16 cellular contexts compared by ENCODE assay signal in the genomic region with DNA sequence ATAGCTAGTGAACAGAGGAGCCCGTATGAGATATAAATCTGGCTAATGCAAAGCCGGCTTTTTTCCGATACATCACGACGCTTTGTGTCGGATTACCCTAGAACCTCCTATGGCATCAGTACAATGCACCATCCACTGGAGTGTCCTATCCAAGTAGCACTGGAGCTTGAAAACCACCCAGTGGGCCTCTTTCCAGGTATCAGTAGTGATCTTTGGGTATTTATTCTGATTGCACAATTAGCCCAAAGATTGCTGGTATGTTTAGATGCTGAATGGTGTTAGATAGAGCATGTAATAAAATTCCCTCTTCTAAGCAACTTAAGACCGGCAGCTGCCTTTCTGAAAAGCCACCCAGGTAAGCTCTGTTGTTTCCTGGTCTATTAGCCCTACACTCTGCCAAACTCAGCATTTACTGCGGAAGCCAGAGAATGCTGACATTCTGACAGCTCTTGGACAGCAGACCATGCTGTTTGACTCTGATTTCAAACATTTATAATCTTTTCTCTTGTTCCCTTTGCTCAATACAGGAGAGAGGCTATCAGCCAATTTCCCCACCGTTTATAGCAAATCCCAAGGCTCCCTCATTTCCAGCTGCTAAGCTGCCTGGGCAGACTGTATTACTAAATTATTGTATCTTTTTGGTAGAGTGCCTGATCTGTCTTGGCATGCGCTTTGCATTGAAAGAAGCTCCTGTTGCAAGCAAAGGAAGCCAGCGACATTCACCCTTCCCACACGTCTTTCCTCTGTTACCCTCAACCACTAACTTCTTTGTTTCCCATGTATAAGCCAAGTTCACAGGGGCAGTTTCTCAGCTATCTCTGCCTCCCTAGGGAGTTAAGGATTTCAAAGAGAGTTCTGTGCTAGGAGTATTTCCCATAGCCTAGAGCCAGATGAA.
DNase-seq lines count a peak whose midpoint lies in the region; ATAC-seq lines count a peak whose summit lies in the region.
"Had no signal": no experiment of that assay in that cellular context is flagged by ENCODE, and none has a peak within 500 bp of the region (broad histone marks: within the 10 kb centered on the region; RNA-seq: fewer than 3 reads in every experiment).

No MANE protein-coding gene starts in this region.

- H3K27ac Mint-ChIP-seq in activated CD4-positive, alpha-beta memory T cell treated with anti-CD3 and anti-CD28 coated beads, Interleukin-2, amount 10 ng/mL, durations not matched to agents 7 days and 5 days: no peak overlapping the region
- H3K27ac Mint-ChIP-seq in stimulated activated naive CD8-positive, alpha-beta T cell treated with anti-CD3 and anti-CD28 coated beads, Interleukin-15, amount 100 ng/mL, for 72 hours: no peak overlapping the region
- H3K27ac Mint-ChIP-seq: CD8-positive, alpha-beta T cell; natural killer cell had no signal

- no peaks in the 10 kb centered on the region for H3K27me3 Mint-ChIP-seq in activated CD4-positive, alpha-beta memory T cell treated with anti-CD3 and anti-CD28 coated beads, Interleukin-2, amount 10 ng/mL, durations not matched to agents 7 days and 5 days
- no peaks in the 10 kb centered on the region for H3K27me3 Mint-ChIP-seq in stimulated activated naive CD8-positive, alpha-beta T cell treated with anti-CD3 and anti-CD28 coated beads, Interleukin-15, amount 100 ng/mL, for 72 hours

- no peaks in the 10 kb centered on the region for H3K4me1 ChIP-seq in right cardiac atrium (ENCODE audit: control insufficient read depth, insufficient read depth, low read length)
- H3K4me1 ChIP-seq: left lung had no signal

- POLR2A ChIA-PET in activated CD4-positive, alpha-beta memory T cell treated with anti-CD3 and anti-CD28 coated beads, Interleukin-2, amount 10 ng/mL, durations not matched to agents 7 days and 5 days (lab: Charles Lee): no interaction called here

- intact Hi-C loops in right cardiac atrium (cut with DNase I): no loop called here

- no peak overlapping the region for H3K27ac ChIP-seq in right cardiac atrium (ENCODE audit: low read length)
- H3K27ac ChIP-seq: 22Rv1, left lung had no signal

- no peaks in the 10 kb centered on the region for H3K4me1 Mint-ChIP-seq in activated CD4-positive, alpha-beta memory T cell treated with anti-CD3 and anti-CD28 coated beads, Interleukin-2, amount 10 ng/mL, durations not matched to agents 7 days and 5 days
- H3K4me1 Mint-ChIP-seq in stimulated activated naive CD8-positive, alpha-beta T cell treated with anti-CD3 and anti-CD28 coated beads, Interleukin-15, amount 100 ng/mL, for 72 hours: no peaks in the 10 kb centered on the region
- H3K4me1 Mint-ChIP-seq: natural killer cell had no signal

- 63% methylated on average over 12 of the region's 12 CpGs for WGBS in right cardiac atrium

- H3K4me3 ChIP-seq in right cardiac atrium (ENCODE audit: low read length): no peak overlapping the region
- H3K4me3 ChIP-seq: left lung had no signal

- peaks cover 2% of the 10 kb centered on the region for H3K9me3 Mint-ChIP-seq in activated CD4-positive, alpha-beta memory T cell treated with anti-CD3 and anti-CD28 coated beads, Interleukin-2, amount 10 ng/mL, durations not matched to agents 7 days and 5 days
- peaks cover 7 to 9% of the 10 kb centered on the region in 2 donors for H3K9me3 Mint-ChIP-seq in stimulated activated naive CD8-positive, alpha-beta T cell treated with anti-CD3 and anti-CD28 coated beads, Interleukin-15, amount 100 ng/mL, for 72 hours
- H3K9me3 Mint-ChIP-seq: CD8-positive, alpha-beta T cell had no signal

- ATAC-seq in right cardiac atrium: peak; percentile 62 to 73
- ATAC-seq in stimulated activated naive CD8-positive, alpha-beta T cell treated with anti-CD3 and anti-CD28 coated beads, Interleukin-15, amount 100 ng/mL, for 72 hours: no peak
- ATAC-seq: CD8-positive, alpha-beta T cell; left lung; natural killer cell had no signal

- H3K4me3 Mint-ChIP-seq in activated CD4-positive, alpha-beta memory T cell treated with anti-CD3 and anti-CD28 coated beads, Interleukin-2, amount 10 ng/mL, durations not matched to agents 7 days and 5 days: no peak overlapping the region
- no peak overlapping the region for H3K4me3 Mint-ChIP-seq in stimulated activated naive CD8-positive, alpha-beta T cell treated with anti-CD3 and anti-CD28 coated beads, Interleukin-15, amount 100 ng/mL, for 72 hours
- H3K4me3 Mint-ChIP-seq: CD8-positive, alpha-beta T cell; natural killer cell had no signal

- no peaks in the 10 kb centered on the region for H3K9me3 ChIP-seq in right cardiac atrium (ENCODE audit: control insufficient read depth, low read length)
- H3K9me3 ChIP-seq: left lung, SK-N-SH had no signal

- no peaks in the 10 kb centered on the region for H3K36me3 Mint-ChIP-seq in activated CD4-positive, alpha-beta memory T cell treated with anti-CD3 and anti-CD28 coated beads, Interleukin-2, amount 10 ng/mL, durations not matched to agents 7 days and 5 days (ENCODE audit: low read depth)
- H3K36me3 Mint-ChIP-seq: CD8-positive, alpha-beta T cell; natural killer cell had no signal

- CTCF ChIA-PET in activated CD4-positive, alpha-beta memory T cell treated with anti-CD3 and anti-CD28 coated beads, Interleukin-2, amount 10 ng/mL, durations not matched to agents 7 days and 5 days (lab: Charles Lee): no interaction called here

- DNase-seq in DMS 273 (lab: John Stamatoyannopoulos, UW; ENCODE audit: unreplicated experiment) (peak; percentile 10), DMS 273 treated with DMSO at 0.1 percent for 48 hours (lab: John Stamatoyannopoulos, UW) (no peak), astrocyte of the hippocampus (ENCODE audit: low read depth, low spot score) (peak; percentile 34), right cardiac atrium (peak in 1 of 3 donors; percentile 7), pons (ENCODE audit: low spot score) (peak; percentile 39), COR-L47 (lab: John Stamatoyannopoulos, UW) (no peak)
- DNase-seq in activated CD4-positive, alpha-beta memory T cell treated with anti-CD3 and anti-CD28 coated beads, Interleukin-2, amount 10 ng/mL, durations not matched to agents 7 days and 5 days: no peak
- no peak for DNase-seq in stimulated activated naive CD8-positive, alpha-beta T cell treated with anti-CD3 and anti-CD28 coated beads, Interleukin-15, amount 100 ng/mL, for 72 hours
- DNase-seq: activated naive CD4-positive, alpha-beta T cell; CD8-positive, alpha-beta T cell; glutamatergic neuron; left lung; natural killer cell; NCI-H1436; SK-N-SH had no signal

- H3K27me3 ChIP-seq in right cardiac atrium (ENCODE audit: control insufficient read depth, insufficient read depth): no peaks in the 10 kb centered on the region
- H3K27me3 ChIP-seq: left lung had no signal

Comparison
In these comparisons a context has a peak if more than half of its experiments do, and no peak if none do; other contexts are left out.
1. DNase-seq: peak in DMS 273 (single experiment), astrocyte of the hippocampus (single experiment) and pons (single experiment); none in DMS 273 treated with DMSO at 0.1 percent for 48 hours (single experiment), COR-L47 (single experiment), activated CD4-positive, alpha-beta memory T cell treated with anti-CD3 and anti-CD28 coated beads, Interleukin-2, amount 10 ng/mL, durations not matched to agents 7 days and 5 days (single experiment) and stimulated activated naive CD8-positive, alpha-beta T cell treated with anti-CD3 and anti-CD28 coated beads, Interleukin-15, amount 100 ng/mL, for 72 hours (0 of 2).